Comparison of ENCODE assay signal across 8 cellular contexts in genomic region chr13:26062853-26063444, GRCh38. TPM values are rescaled to one million over a fixed set of nuclear protein-coding genes. Genes with fewer than 3 reads are reported as not detected.
A peak's percentile ranks its signal among the peaks of the same experiment; 100 is the strongest.
DNase-seq lines count a peak whose midpoint lies in the region; ATAC-seq, FAIRE-seq and TF ChIP-seq lines count a peak whose summit lies in the region.

No MANE protein-coding gene starts in this region.

- POLR2A ChIA-PET in MCF 10A (lab: Yijun Ruan, JAX): no interaction called here

- 18 to 42% methylated on average over 3 to 5 of the region's 5 CpGs for WGBS in transverse colon (ENCODE audit: low coverage in 1 of 2), 2 donors

- peak; percentile 26 for DNase-seq in KBM-7
- DNase-seq in Peyer's patch: no peak
- DNase-seq in MCF 10A (ENCODE audit: unreplicated experiment): peak; percentile 71
- no peak for DNase-seq in kidney
- peak; percentile 15 for DNase-seq in transverse colon

- no peak for TF ChIP-seq POLR2A in Peyer's patch (IDR thresholded peaks at IDR 0.05)
- TF ChIP-seq POLR2A in transverse colon (IDR thresholded peaks at IDR 0.05): no peak

- H3F3A ChIP-seq in DOHH2 (ENCODE audit: control insufficient read depth, insufficient read depth): no peaks in the 10 kb centered on the region

- no TSS peak for BruUV-seq in MCF 10A (replicated peaks; lab: Mats Ljungman, UMichigan)

- H3K4me3 ChIP-seq in DOHH2 (ENCODE audit: low read length): no peak overlapping the region
- H3K4me3 ChIP-seq in Peyer's patch: no peak overlapping the region
- H3K4me3 ChIP-seq in kidney (ENCODE audit: low read length in 2 of 2): no peak overlapping the region
- H3K4me3 ChIP-seq in transverse colon: no peak overlapping the region

- no peak overlapping the region for H3K4me2 ChIP-seq in DOHH2 (ENCODE audit: low read length)

- H3K36me3 ChIP-seq in DOHH2 (ENCODE audit: control insufficient read depth, low read length): no peaks in the 10 kb centered on the region
- H3K36me3 ChIP-seq in Peyer's patch: no peaks in the 10 kb centered on the region
- no peaks in the 10 kb centered on the region for H3K36me3 ChIP-seq in kidney (ENCODE audit: control insufficient read depth in 1 of 2, insufficient read depth in 2 of 2, low read length in 2 of 2)
- H3K36me3 ChIP-seq in transverse colon: no peaks in the 10 kb centered on the region

- no peaks in the 10 kb centered on the region for H3K27me3 Mint-ChIP-seq in MCF 10A (ENCODE audit: insufficient read depth, unreplicated experiment)

- no peak for TF ChIP-seq EP300 in transverse colon (IDR thresholded peaks at IDR 0.05; ENCODE audit: low read depth)

- intact Hi-C loops in MCF 10A (cut with micrococcal nuclease): loop anchor here (1.0 to 10.0 kb wide), 4 partner anchors 158 to 552 kb away; no protein-coding TSS in a partner anchor
- intact Hi-C loops in kidney (cut with DNase I): loop anchor here (5.0 kb wide), 1 partner anchor 486 kb away; no protein-coding TSS in a partner anchor
- intact Hi-C loops in transverse colon (cut with DNase I; ENCODE audit: low total_unique reads): loop anchor here (5.0 kb wide), 1 partner anchor 481 kb away; no protein-coding TSS in a partner anchor

- no peak overlapping the region for H3K27ac ChIP-seq in DOHH2 (ENCODE audit: low read depth, low read length)
- no peak overlapping the region for H3K27ac ChIP-seq in Peyer's patch
- H3K27ac ChIP-seq in kidney (ENCODE audit: low read depth in 2 of 2, low read length in 2 of 2): no peak overlapping the region
- H3K27ac ChIP-seq in transverse colon: no peak overlapping the region

- FAIRE-seq in kidney (lab: Jason Lieb, UNC): peak; percentile 83

- H3K27me3 ChIP-seq in DOHH2 (ENCODE audit: control insufficient read depth, low read length) (no peaks in the 10 kb centered on the region), Peyer's patch (no peaks in the 10 kb centered on the region), transverse colon (no peaks in the 10 kb centered on the region)

- no peaks in the 10 kb centered on the region for H3K9me2 ChIP-seq in DOHH2 (replicated peaks; ENCODE audit: control insufficient read depth, low read length)

- CTCF ChIA-PET in MCF 10A (lab: Yijun Ruan, JAX): interaction anchor here (0.7 to 5.5 kb wide), 12 partner anchors 209 to 494 kb away, joined by 3 to 46 read pairs (median 4); no protein-coding TSS in a partner anchor

- H3K27ac Mint-ChIP-seq in MCF 10A (ENCODE audit: low read depth, unreplicated experiment): no peak overlapping the region

- in situ Hi-C loops in KBM-7 (cut with MboI; ENCODE audit: low pct_unique_long_range_greater_than_20kb, low sequenced_read_pairs) (no loop called here), transverse colon (cut with MboI; ENCODE audit: low pct_ligation_motif_present in 1 of 4, low pct_unique_long_range_greater_than_20kb in 1 of 4, low sequenced_read_pairs in 3 of 4) (loop anchor here (5.0 to 10.0 kb wide), 4 partner anchors 228 to 491 kb away; no protein-coding TSS in a partner anchor)

- no peaks in the 10 kb centered on the region for H3K4me1 ChIP-seq in DOHH2 (ENCODE audit: control insufficient read depth, low read length)
- no peaks in the 10 kb centered on the region for H3K4me1 ChIP-seq in Peyer's patch
- H3K4me1 ChIP-seq in kidney (ENCODE audit: control insufficient read depth in 1 of 2, insufficient read depth in 1 of 2, low read depth in 1 of 2, low read length in 2 of 2): no peaks in the 10 kb centered on the region
- H3K4me1 ChIP-seq in transverse colon: no peaks in the 10 kb centered on the region

- no peaks in the 10 kb centered on the region for H3K36me3 Mint-ChIP-seq in MCF 10A (ENCODE audit: insufficient read depth, unreplicated experiment)

- no peaks in the 10 kb centered on the region for H4K20me1 ChIP-seq in DOHH2 (ENCODE audit: control insufficient read depth, insufficient read depth, low read depth, low read length)

- H3K4me1 Mint-ChIP-seq in MCF 10A (ENCODE audit: insufficient read depth, unreplicated experiment): peaks cover 13% of the 10 kb centered on the region

- H3K9me3 ChIP-seq in DOHH2 (ENCODE audit: control insufficient read depth, insufficient read depth, low read length) (no peaks in the 10 kb centered on the region), Peyer's patch (no peaks in the 10 kb centered on the region), kidney (ENCODE audit: control insufficient read depth in 1 of 2, low read length in 2 of 2) (no peaks in the 10 kb centered on the region), transverse colon (no peaks in the 10 kb centered on the region)

- TF ChIP-seq CTCF in DOHH2 (IDR thresholded peaks at IDR 0.05; ENCODE audit: low read depth, low read length, poor library complexity, severe bottlenecking): peak; percentile 67
- peak in 5 of 6 experiments; percentile 9 to 59 (median 45) for TF ChIP-seq CTCF in Peyer's patch (IDR thresholded peaks at IDR 0.05)
- TF ChIP-seq CTCF in MCF 10A (IDR thresholded peaks at IDR 0.05; ENCODE audit: unreplicated experiment): peak; percentile 68
- peak; percentile 73 for TF ChIP-seq CTCF in kidney (IDR thresholded peaks at IDR 0.05; ENCODE audit: borderline replicate concordance, extremely low read depth, insufficient read depth)
- peak; percentile 51 to 57 (median 55) for TF ChIP-seq CTCF in transverse colon (IDR thresholded peaks at IDR 0.05)

- no peaks in the 10 kb centered on the region for H3K79me2 ChIP-seq in DOHH2 (ENCODE audit: control insufficient read depth, low read length)

- no peaks in the 10 kb centered on the region for H3K9me3 Mint-ChIP-seq in MCF 10A (ENCODE audit: unreplicated experiment)

- no peak for ATAC-seq in HG02852 (IDR thresholded peaks at IDR 0.05; ENCODE audit: unreplicated experiment)
- no peak for ATAC-seq in HG03469 (IDR thresholded peaks at IDR 0.05; ENCODE audit: unreplicated experiment)

- H3K9ac ChIP-seq in kidney (ENCODE audit: low read length in 2 of 2): no peak overlapping the region

- no peak overlapping the region for H3K4me3 Mint-ChIP-seq in MCF 10A (ENCODE audit: unreplicated experiment)

RNA-seq across cellular contexts. Expression of gene SHISA2, which starts 11.1 kb away (rescaled TPM):
- total RNA-seq in Peyer's patch (under 1 TPM in 1 of 4 donors, not detected in 3; 0.47 TPM), MCF 10A (2022) (0.86 and 1.2 TPM in 2 replicates), kidney (3.7 TPM), transverse colon (not detected)
- polyA plus RNA-seq in kidney (ENCODE audit: insufficient read depth, low read depth, low replicate concordance): 3.4 TPM

Comparison
In these comparisons a context has a peak if more than half of its experiments do, and no peak if none do; other contexts are left out.
1. DNase-seq: peak in KBM-7 (single experiment), MCF 10A (single experiment) and transverse colon (single experiment); none in Peyer's patch (0 of 3) and kidney (single experiment).
2. Peak in every context shown above with its lines, with median percentiles within 50 percentile points of each other: CTCF ChIP-seq.